9 cellular contexts compared by ENCODE assay signal in genomic region chr2:12728221-12728777, GRCh38. TPM values are rescaled to one million over a fixed set of nuclear protein-coding genes. Genes with fewer than 3 reads are reported as not detected.
A peak's percentile ranks its signal among the peaks of the same experiment; 100 is the strongest.
DNase-seq lines count a peak whose midpoint lies in the region; ATAC-seq, FAIRE-seq and TF ChIP-seq lines count a peak whose summit lies in the region.
"Had no signal": no experiment of that assay in that cellular context is flagged by ENCODE, and none has a peak within 500 bp of the region (broad histone marks: within the 10 kb centered on the region; RNA-seq: fewer than 3 reads in every experiment).

No MANE protein-coding gene starts in this region.

- peak overlapping the region in 3 of 11 experiments; percentile 19 to 33 (median 30); a peak in 3 of 22 replicates for H3K9ac ChIP-seq in BLaER1 treated with 17β-estradiol and CSF1 and Interleukin-3, amounts not matched to agents 10 nM and 100 nM

- peak overlapping the region; percentile 83 for H3K27ac Mint-ChIP-seq in activated T-cell treated with anti-CD3 and anti-CD28 coated beads, Interleukin-2, amount 50 U/mL, for 24 hours
- H3K27ac Mint-ChIP-seq in stimulated activated naive B cell treated with anti-CD40 and anti-IgM and Interleukin-4, amounts not matched to agents 10 μg/mL and 1 μg/mL and 100 μg/mL, for 72 hours = peak overlapping the region; percentile 37

- no peaks in the 10 kb centered on the region for H3K27me3 Mint-ChIP-seq in activated T-cell treated with anti-CD3 and anti-CD28 coated beads, Interleukin-2, amount 50 U/mL, for 24 hours
- H3K27me3 Mint-ChIP-seq in stimulated activated naive B cell treated with anti-CD40 and anti-IgM and Interleukin-4, amounts not matched to agents 10 μg/mL and 1 μg/mL and 100 μg/mL, for 72 hours = no peaks in the 10 kb centered on the region

- no peaks in the 10 kb centered on the region for H3K9me3 Mint-ChIP-seq in activated T-cell treated with anti-CD3 and anti-CD28 coated beads, Interleukin-2, amount 50 U/mL, for 24 hours
- H3K9me3 Mint-ChIP-seq in stimulated activated naive B cell treated with anti-CD40 and anti-IgM and Interleukin-4, amounts not matched to agents 10 μg/mL and 1 μg/mL and 100 μg/mL, for 72 hours = no peaks in the 10 kb centered on the region

- H3K36me3 ChIP-seq in BLaER1 treated with 17β-estradiol and CSF1 and Interleukin-3, amounts not matched to agents 10 nM and 100 nM = peaks cover 0 to 100% (median 93%) of the 10 kb centered on the region in 11 experiments; a peak in 19 of 22 replicates

- FAIRE-seq in frontal cortex (lab: Jason Lieb, UNC) = no peak
- FAIRE-seq: keratinocyte had no signal

- no peaks in the 10 kb centered on the region for H3K27me3 ChIP-seq in BLaER1 treated with 17β-estradiol and CSF1 and Interleukin-3, amounts not matched to agents 10 nM and 100 nM

- peak overlapping the region in 8 of 11 experiments; percentile 30 to 94 (median 46); a peak in 13 of 22 replicates for H3K27ac ChIP-seq in BLaER1 treated with 17β-estradiol and CSF1 and Interleukin-3, amounts not matched to agents 10 nM and 100 nM

- DNase-seq in activated T-cell treated with anti-CD3 and anti-CD28 coated beads, Interleukin-2, amount 50 U/mL, for 24 hours = peak; percentile 50
- peak; percentile 74 for DNase-seq in stimulated activated naive B cell treated with anti-CD40 and anti-IgM and Interleukin-4, amounts not matched to agents 10 μg/mL and 1 μg/mL and 100 μg/mL, for 72 hours
- DNase-seq in NCI-H187 treated with DMSO at 0.1 percent for 48 hours (lab: John Stamatoyannopoulos, UW) (no peak), foreskin fibroblast (no peak), frontal cortex (ENCODE audit: low spot score in 2 of 2) (no peak)

- no peaks in the 10 kb centered on the region for H3K9me3 ChIP-seq in BLaER1 treated with 17β-estradiol and CSF1 and Interleukin-3, amounts not matched to agents 10 nM and 100 nM (replicated peaks in 1 of 11)

- H4K20me1 ChIP-seq in BLaER1 treated with 17β-estradiol and CSF1 and Interleukin-3, amounts not matched to agents 10 nM and 100 nM = peaks cover 0 to 100% (median 99%) of the 10 kb centered on the region in 11 experiments; a peak in 19 of 22 replicates

- ATAC-seq in GM19468 (IDR thresholded peaks at IDR 0.05; ENCODE audit: extremely low read depth, unreplicated experiment) = peak; percentile 93
- peak; percentile 88 for ATAC-seq in HG03520 (IDR thresholded peaks at IDR 0.05; ENCODE audit: unreplicated experiment)
- peak; percentile 90 to 92 for ATAC-seq in stimulated activated naive B cell treated with anti-CD40 and anti-IgM and Interleukin-4, amounts not matched to agents 10 μg/mL and 1 μg/mL and 100 μg/mL, for 72 hours (replicated peaks)

- peak overlapping the region; percentile 50 for H3K4me3 Mint-ChIP-seq in activated T-cell treated with anti-CD3 and anti-CD28 coated beads, Interleukin-2, amount 50 U/mL, for 24 hours
- peak overlapping the region; percentile 42 to 75 for H3K4me3 Mint-ChIP-seq in stimulated activated naive B cell treated with anti-CD40 and anti-IgM and Interleukin-4, amounts not matched to agents 10 μg/mL and 1 μg/mL and 100 μg/mL, for 72 hours

- peak overlapping the region; percentile 70 to 99 (median 90) for H3K4me2 ChIP-seq in BLaER1 treated with 17β-estradiol and CSF1 and Interleukin-3, amounts not matched to agents 10 nM and 100 nM

- peaks cover 86% of the 10 kb centered on the region for H3K4me1 Mint-ChIP-seq in activated T-cell treated with anti-CD3 and anti-CD28 coated beads, Interleukin-2, amount 50 U/mL, for 24 hours (ENCODE audit: low read depth)
- peaks cover 56 to 82% of the 10 kb centered on the region in 2 donors for H3K4me1 Mint-ChIP-seq in stimulated activated naive B cell treated with anti-CD40 and anti-IgM and Interleukin-4, amounts not matched to agents 10 μg/mL and 1 μg/mL and 100 μg/mL, for 72 hours

- TF ChIP-seq CTCF in foreskin fibroblast (IDR thresholded peaks at IDR 0.05; ENCODE audit: low read depth, low read length) = no peak

- H3K4me1 ChIP-seq in BLaER1 treated with 17β-estradiol and CSF1 and Interleukin-3, amounts not matched to agents 10 nM and 100 nM = peaks cover 60 to 94% (median 90%) of the 10 kb centered on the region in 10 experiments

- H3K4me3 ChIP-seq in BLaER1 treated with 17β-estradiol and CSF1 and Interleukin-3, amounts not matched to agents 10 nM and 100 nM = peak overlapping the region in 3 of 10 experiments; percentile 10 to 31 (median 22); a peak in 2 of 20 replicates
- H3K4me3 ChIP-seq in foreskin fibroblast (ENCODE audit: low read depth in 1 of 2, low read length in 2 of 2) = no peak overlapping the region

- H3K36me3 Mint-ChIP-seq in activated T-cell treated with anti-CD3 and anti-CD28 coated beads, Interleukin-2, amount 50 U/mL, for 24 hours (ENCODE audit: low read depth) = peaks cover 36% of the 10 kb centered on the region
- H3K36me3 Mint-ChIP-seq in stimulated activated naive B cell treated with anti-CD40 and anti-IgM and Interleukin-4, amounts not matched to agents 10 μg/mL and 1 μg/mL and 100 μg/mL, for 72 hours = peaks cover 1 to 6% of the 10 kb centered on the region in 2 donors

RNA-seq across cellular contexts. Expression of gene TRIB2, which starts 11.6 kb away (rescaled TPM):
- total RNA-seq in frontal cortex = 82.7 TPM

Comparison
In these comparisons a context has a peak if more than half of its experiments do, and no peak if none do; other contexts are left out.
1. DNase-seq: peak in activated T-cell treated with anti-CD3 and anti-CD28 coated beads, Interleukin-2, amount 50 U/mL, for 24 hours (single experiment) and stimulated activated naive B cell treated with anti-CD40 and anti-IgM and Interleukin-4, amounts not matched to agents 10 μg/mL and 1 μg/mL and 100 μg/mL, for 72 hours (single experiment); none in NCI-H187 treated with DMSO at 0.1 percent for 48 hours (single experiment), foreskin fibroblast (0 of 2) and frontal cortex (0 of 2).
2. Peak in every context shown above with its lines, with median percentiles within 50 percentile points of each other: ATAC-seq.